28 cellular contexts compared by ENCODE assay signal in the genomic region with DNA sequence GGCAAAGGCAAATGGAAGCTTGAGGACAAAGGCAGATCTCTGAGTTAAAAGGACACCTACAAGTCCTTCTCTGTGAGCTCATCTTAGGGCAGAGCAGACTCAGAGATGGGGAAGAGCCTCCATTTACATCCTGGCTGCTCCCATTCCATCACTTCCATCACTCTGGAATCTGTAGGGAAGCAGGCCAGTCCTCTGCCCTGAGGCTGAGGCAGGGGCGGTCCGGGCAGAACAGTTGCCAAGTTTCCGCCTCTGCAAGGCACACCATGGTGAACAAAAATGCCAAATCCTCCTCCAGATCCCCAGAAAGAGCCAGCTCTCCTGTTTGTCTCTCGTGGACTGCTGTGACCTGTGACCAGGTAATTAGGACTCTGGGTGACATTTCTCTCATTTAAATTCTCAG.
DNase-seq lines count a peak whose midpoint lies in the region; FAIRE-seq and TF ChIP-seq lines count a peak whose summit lies in the region.
"Had no signal": no experiment of that assay in that cellular context is flagged by ENCODE, and none has a peak within 500 bp of the region (broad histone marks: within the 10 kb centered on the region; RNA-seq: fewer than 3 reads in every experiment).

No MANE protein-coding gene starts in this region.

- H3K27ac Mint-ChIP-seq in neural progenitor cell (no peak overlapping the region), Caco-2 (ENCODE audit: unreplicated experiment) (no peak overlapping the region)
- H3K27ac Mint-ChIP-seq in T-helper 2 cell treated with Interferon-gamma antibody and Interleukin-4, amounts not matched to agents 5 μg/mL and 100 μg/mL, for 36 hours: no peak overlapping the region
- H3K27ac Mint-ChIP-seq: CD4-positive, alpha-beta T cell; GM23338 had no signal

- H3K4me3 ChIP-seq in endothelial cell of umbilical vein (replicated peaks in 1 of 3; ENCODE audit: insufficient read depth in 1 of 3, low read depth in 1 of 3, low read length in 3 of 3) (no peak overlapping the region), neural progenitor cell (no peak overlapping the region), Caco-2 (ENCODE audit: low read depth, low read length) (no peak overlapping the region)
- H3K4me3 ChIP-seq: BLaER1, GM23338, Peyer's patch had no signal

- H3K9ac ChIP-seq in endothelial cell of umbilical vein (replicated peaks; ENCODE audit: extremely low read depth, insufficient read depth, low read length) (no peak overlapping the region), neural progenitor cell (no peak overlapping the region)
- H3K9ac ChIP-seq: BLaER1 had no signal

- H3K4me3 Mint-ChIP-seq in neural progenitor cell (peak overlapping the region; percentile 58), Caco-2 (ENCODE audit: unreplicated experiment) (no peak overlapping the region)
- H3K4me3 Mint-ChIP-seq in T-helper 2 cell treated with Interferon-gamma antibody and Interleukin-4, amounts not matched to agents 5 μg/mL and 100 μg/mL, for 36 hours: no peak overlapping the region
- H3K4me3 Mint-ChIP-seq: CD4-positive, alpha-beta T cell; GM23338 had no signal

- H3K4me1 Mint-ChIP-seq in neural progenitor cell: peaks cover 33% of the 10 kb centered on the region
- peaks cover 25% of the 10 kb centered on the region for H3K4me1 Mint-ChIP-seq in Caco-2 (ENCODE audit: low read depth, unreplicated experiment)
- no peaks in the 10 kb centered on the region for H3K4me1 Mint-ChIP-seq in T-helper 2 cell treated with Interferon-gamma antibody and Interleukin-4, amounts not matched to agents 5 μg/mL and 100 μg/mL, for 36 hours (ENCODE audit: low read depth)

- dilution Hi-C loops in endothelial cell of umbilical vein (cut with MboI; ENCODE audit: extremely low pct_ligation_motif_present, low sequenced_read_pairs): no loop called here

- no peaks in the 10 kb centered on the region for H3K9me3 ChIP-seq in endothelial cell of umbilical vein (replicated peaks; ENCODE audit: control insufficient read depth, insufficient read depth, low read length)
- H3K9me3 ChIP-seq in neural progenitor cell (ENCODE audit: low read depth): no peaks in the 10 kb centered on the region
- no peaks in the 10 kb centered on the region for H3K9me3 ChIP-seq in Caco-2
- H3K9me3 ChIP-seq: BLaER1, Peyer's patch had no signal

- H3K27me3 ChIP-seq in endothelial cell of umbilical vein (ENCODE audit: control insufficient read depth in 2 of 2, insufficient read depth in 2 of 2, low read length in 2 of 2) (peaks cover 0 to 3% of the 10 kb centered on the region in 2 experiments), neural progenitor cell (no peaks in the 10 kb centered on the region), Caco-2 (replicated peaks; ENCODE audit: control insufficient read depth, insufficient read depth, low read length) (no peaks in the 10 kb centered on the region)
- H3K27me3 ChIP-seq: BLaER1, Peyer's patch had no signal

- H3K4me2 ChIP-seq in endothelial cell of umbilical vein (ENCODE audit: insufficient read depth, low read length) (no peak overlapping the region), neural progenitor cell (no peak overlapping the region)
- H3K4me2 ChIP-seq: BLaER1, GM23338 had no signal

- H3K79me2 ChIP-seq in endothelial cell of umbilical vein (ENCODE audit: control insufficient read depth, insufficient read depth, low read length) (no peaks in the 10 kb centered on the region), neural progenitor cell (ENCODE audit: low read depth) (no peaks in the 10 kb centered on the region)

- H3K4me1 ChIP-seq in endothelial cell of umbilical vein (ENCODE audit: control insufficient read depth, extremely low read depth, insufficient read depth, low read length): peaks cover 3% of the 10 kb centered on the region
- peaks cover 6% of the 10 kb centered on the region for H3K4me1 ChIP-seq in neural progenitor cell
- H3K4me1 ChIP-seq in Caco-2: peaks cover 32% of the 10 kb centered on the region
- H3K4me1 ChIP-seq: BLaER1, Peyer's patch had no signal

- H3K27me3 Mint-ChIP-seq in neural progenitor cell (ENCODE audit: insufficient read depth, low read depth): no peaks in the 10 kb centered on the region
- no peaks in the 10 kb centered on the region for H3K27me3 Mint-ChIP-seq in Caco-2 (ENCODE audit: insufficient read depth, unreplicated experiment)
- H3K27me3 Mint-ChIP-seq in T-helper 2 cell treated with Interferon-gamma antibody and Interleukin-4, amounts not matched to agents 5 μg/mL and 100 μg/mL, for 36 hours (ENCODE audit: low read depth): no peaks in the 10 kb centered on the region
- H3K27me3 Mint-ChIP-seq: CD4-positive, alpha-beta T cell had no signal

- H3K36me3 Mint-ChIP-seq in neural progenitor cell (no peaks in the 10 kb centered on the region), Caco-2 (ENCODE audit: insufficient read depth, unreplicated experiment) (no peaks in the 10 kb centered on the region)
- no peaks in the 10 kb centered on the region for H3K36me3 Mint-ChIP-seq in T-helper 2 cell treated with Interferon-gamma antibody and Interleukin-4, amounts not matched to agents 5 μg/mL and 100 μg/mL, for 36 hours (ENCODE audit: low read depth)

- no peaks in the 10 kb centered on the region for H3F3A ChIP-seq in neural progenitor cell (ENCODE audit: low read depth)

- no peak for DNase-seq in RWPE1 (ENCODE audit: low spot score)
- no peak for DNase-seq in endothelial cell of umbilical vein (ENCODE audit: low read depth, low spot score)
- no peak for DNase-seq in neural progenitor cell (ENCODE audit: low spot score)
- no peak for DNase-seq in Caco-2
- no peak for DNase-seq in NCI-H1930 (lab: John Stamatoyannopoulos, UW)
- no peak for DNase-seq in NCI-H446 (lab: John Stamatoyannopoulos, UW)
- no peak for DNase-seq in T-helper 2 cell treated with Interferon-gamma antibody and Interleukin-4, amounts not matched to agents 5 μg/mL and 100 μg/mL, for 36 hours (ENCODE audit: low spot score)
- DNase-seq: ACHN; CD4-positive, alpha-beta T cell; COR-L47; DMS 273 treated with DMSO at 0.1 percent for 48 hours; DMS79 treated with DMSO at 0.1 percent for 48 hours; HCEC 1CT; KBM-7; NCI-H1105; NCI-H146; NCI-H2029 treated with DMSO at 0.1 percent for 48 hours; NCI-H345; NCI-H524 treated with DMSO at 0.1 percent for 48 hours; NCI-H82; Peyer's patch; Right ventricle myocardium superior had no signal

- CTCF ChIA-PET in RWPE1 (lab: Yijun Ruan, JAX): no interaction called here
- CTCF ChIA-PET in endothelial cell of umbilical vein (lab: Charles Lee): interaction anchor here (1.0 to 2.0 kb wide), 5 partner anchors 11 to 134 kb away, joined by 3 to 6 read pairs (median 4); no protein-coding TSS in a partner anchor
- CTCF ChIA-PET in Caco-2 (lab: Charles Lee): no interaction called here

- H2AFZ ChIP-seq in endothelial cell of umbilical vein (ENCODE audit: low read depth, low read length) (peak overlapping the region; percentile 83), neural progenitor cell (replicated peaks) (no peak overlapping the region)
- H2AFZ ChIP-seq: GM23338 had no signal

- H3K27ac ChIP-seq in RWPE1: peak overlapping the region; percentile 57
- no peak overlapping the region for H3K27ac ChIP-seq in endothelial cell of umbilical vein (ENCODE audit: insufficient read depth, low read depth, low read length)
- H3K27ac ChIP-seq in neural progenitor cell: no peak overlapping the region
- H3K27ac ChIP-seq: BLaER1, HL-60, Peyer's patch had no signal

- POLR2A ChIA-PET in RWPE1 (lab: Yijun Ruan, JAX; ENCODE audit: low non-redundant PET) (no interaction called here), endothelial cell of umbilical vein (lab: Charles Lee) (no interaction called here), Caco-2 (lab: Charles Lee) (no interaction called here)

- no peaks in the 10 kb centered on the region for H3K36me3 ChIP-seq in endothelial cell of umbilical vein (ENCODE audit: control insufficient read depth in 2 of 2, extremely low read depth in 1 of 2, insufficient read depth in 2 of 2, low read length in 2 of 2)
- no peaks in the 10 kb centered on the region for H3K36me3 ChIP-seq in neural progenitor cell
- no peaks in the 10 kb centered on the region for H3K36me3 ChIP-seq in Caco-2 (ENCODE audit: control insufficient read depth, insufficient read depth, low read length)
- H3K36me3 ChIP-seq: BLaER1, Peyer's patch had no signal

- TF ChIP-seq POLR2A in endothelial cell of umbilical vein (IDR thresholded peaks at IDR 0.05; ENCODE audit: low read depth, low read length): no peak

- intact Hi-C loops in endothelial cell of umbilical vein (cut with micrococcal nuclease): no loop called here
- intact Hi-C loops in Caco-2 (cut with micrococcal nuclease; ENCODE audit: unreplicated experiment): no loop called here

- H3K9me3 Mint-ChIP-seq in neural progenitor cell (no peaks in the 10 kb centered on the region), Caco-2 (ENCODE audit: unreplicated experiment) (no peaks in the 10 kb centered on the region)
- no peaks in the 10 kb centered on the region for H3K9me3 Mint-ChIP-seq in T-helper 2 cell treated with Interferon-gamma antibody and Interleukin-4, amounts not matched to agents 5 μg/mL and 100 μg/mL, for 36 hours
- H3K9me3 Mint-ChIP-seq: CD4-positive, alpha-beta T cell; GM23338 had no signal

- TF ChIP-seq CTCF in RWPE1 (conservative IDR thresholded peaks at IDR 0.05; ENCODE audit: low read depth) (no peak), endothelial cell of umbilical vein (IDR thresholded peaks at IDR 0.05; ENCODE audit: extremely low read depth in 1 of 2, insufficient read depth in 1 of 2, low read depth in 1 of 2, low read length in 2 of 2) (no peak), neural progenitor cell (IDR thresholded peaks at IDR 0.05) (no peak), Caco-2 (IDR thresholded peaks at IDR 0.05; ENCODE audit: insufficient read depth in 1 of 2, low read depth in 1 of 2, low read length in 1 of 2, severe bottlenecking in 1 of 2, unreplicated experiment in 1 of 2) (no peak)

- H4K20me1 ChIP-seq in endothelial cell of umbilical vein (replicated peaks; ENCODE audit: control insufficient read depth, extremely low read depth, insufficient read depth, low read length) (no peaks in the 10 kb centered on the region), neural progenitor cell (ENCODE audit: low read depth) (no peaks in the 10 kb centered on the region)
- H4K20me1 ChIP-seq: BLaER1 had no signal

- no peaks in the 10 kb centered on the region for H3K9me1 ChIP-seq in endothelial cell of umbilical vein (replicated peaks; ENCODE audit: control insufficient read depth, extremely low read depth, insufficient read depth, low read length)

- FAIRE-seq in endothelial cell of umbilical vein (lab: Jason Lieb, UNC): no peak
- FAIRE-seq: G401.6, GM12892, HepG2 had no signal

- no TSS peak for BruUV-seq in endothelial cell of umbilical vein (replicated peaks; lab: Mats Ljungman, UMichigan)
- BruUV-seq in Caco-2 (replicated peaks; lab: Mats Ljungman, UMichigan): no TSS peak

TF ChIP-seq in endothelial cell of umbilical vein, 7 proteins besides CTCF, POLR2A, EP300 and RAD21:
- TF ChIP-seq, protein P1, sequence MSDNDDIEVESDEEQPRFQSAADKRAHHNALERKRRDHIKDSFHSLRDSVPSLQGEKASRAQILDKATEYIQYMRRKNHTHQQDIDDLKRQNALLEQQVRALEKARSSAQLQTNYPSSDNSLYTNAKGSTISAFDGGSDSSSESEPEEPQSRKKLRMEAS (IDR thresholded peaks at IDR 0.05; ENCODE audit: insufficient read depth, insufficient read length): no peak
TF ChIP-seq in endothelial cell of umbilical vein: peak in this region for 0.
